In the genomic region with DNA sequence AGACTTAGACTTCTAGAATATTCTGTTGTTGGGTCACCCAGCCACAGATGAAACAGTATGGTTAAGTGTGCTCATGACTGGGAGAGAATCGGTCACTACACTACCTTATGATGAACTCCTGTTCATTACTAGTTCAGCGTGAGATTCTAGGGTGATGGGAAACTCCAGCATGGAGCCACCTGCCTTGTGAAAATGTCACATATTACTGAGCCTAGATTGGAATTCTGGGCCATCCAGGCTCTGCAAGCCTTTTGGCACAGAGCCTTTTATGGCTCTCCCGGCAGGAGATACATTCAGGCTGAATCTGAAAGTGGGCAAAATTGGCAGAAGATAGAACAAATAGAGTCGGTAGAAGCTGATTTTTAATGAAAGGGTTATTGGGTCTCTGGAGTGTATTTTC, we compare ENCODE assay signal across 26 cellular contexts. TPM values are rescaled to one million over a fixed set of nuclear protein-coding genes. Genes with fewer than 3 reads are reported as not detected.
A peak's percentile ranks its signal among the peaks of the same experiment; 100 is the strongest.
DNase-seq lines count a peak whose midpoint lies in the region; ATAC-seq, FAIRE-seq and TF ChIP-seq lines count a peak whose summit lies in the region.
"Had no signal": no experiment of that assay in that cellular context is flagged by ENCODE, and none has a peak within 500 bp of the region (broad histone marks: within the 10 kb centered on the region; RNA-seq: fewer than 3 reads in every experiment).

No MANE protein-coding gene starts in this region.

- H3K27ac Mint-ChIP-seq in WTC11 (peak overlapping the region; percentile 12; the same call in 1 of the 2 replicates), nephron (peak overlapping the region; percentile 5 to 94 (median 92))
- H3K27ac Mint-ChIP-seq: CD14-positive monocyte; CD4-positive, alpha-beta T cell; CD8-positive, alpha-beta memory T cell; HFFc6 had no signal

- H2BK12ac ChIP-seq in H1 (ENCODE audit: low read depth, low read length): no peak overlapping the region

- TF ChIP-seq EP300 in H1 (IDR thresholded peaks at IDR 0.05; ENCODE audit: borderline replicate concordance in 1 of 2, low read depth in 2 of 2, low read length in 2 of 2): no peak

- H4K91ac ChIP-seq in H1 (replicated peaks; ENCODE audit: insufficient read length, low read length): no peak overlapping the region

- no peak for TF ChIP-seq CTCF in WTC11 (IDR thresholded peaks at IDR 0.05)
- TF ChIP-seq CTCF in H1 (IDR thresholded peaks at IDR 0.05; ENCODE audit: control extremely low read depth in 1 of 3, insufficient read depth in 1 of 3, low read depth in 1 of 3, low read length in 3 of 3): no peak
- no peak for TF ChIP-seq CTCF in nephron (IDR thresholded peaks at IDR 0.05; ENCODE audit: unreplicated experiment in 3 of 3)

- no peak for TF ChIP-seq RAD21 in H1 (IDR thresholded peaks at IDR 0.05 in 1 of 2, conservative IDR thresholded peaks at IDR 0.05 in 1 of 2; ENCODE audit: low read depth in 2 of 2, low read length in 2 of 2)

- peaks cover 3% of the 10 kb centered on the region; the same call in 1 of the 2 replicates for H3K36me3 Mint-ChIP-seq in WTC11
- no peaks in the 10 kb centered on the region for H3K36me3 Mint-ChIP-seq in nephron (ENCODE audit: low read depth)
- H3K36me3 Mint-ChIP-seq: CD8-positive, alpha-beta memory T cell had no signal

- no peak overlapping the region for H3K4me3 ChIP-seq in H1 (ENCODE audit: extremely low read depth in 1 of 4, insufficient read depth in 2 of 4, low read depth in 3 of 4, low read length in 4 of 4)
- H3K4me3 ChIP-seq: A549; BLaER1 treated with 17β-estradiol and CSF1 and Interleukin-3, amounts not matched to agents 10 nM and 100 nM; HAP-1 had no signal

- H2AFZ ChIP-seq in H1 (ENCODE audit: low read length): no peak overlapping the region

- no peak overlapping the region for H2BK15ac ChIP-seq in H1 (ENCODE audit: low read length)

- ATAC-seq in WTC11: no peak
- ATAC-seq: A549 had no signal

- CTCF ChIA-PET in WTC11 (lab: Charles Lee): no interaction called here
- CTCF ChIA-PET in H1 (lab: Charles Lee; ENCODE audit: partially characterized antibody): interaction anchor here (0.6 kb wide), 1 partner anchor 121 kb away, joined by 3 read pairs; no protein-coding TSS in a partner anchor

- H3K27me3 ChIP-seq in H1 (replicated peaks in 1 of 4; ENCODE audit: control insufficient read depth in 3 of 4, extremely low read depth in 1 of 4, insufficient read depth in 3 of 4, low read length in 3 of 4): no peaks in the 10 kb centered on the region
- H3K27me3 ChIP-seq: BE2C; BLaER1 treated with 17β-estradiol and CSF1 and Interleukin-3, amounts not matched to agents 10 nM and 100 nM had no signal

- no peak overlapping the region for H4K5ac ChIP-seq in H1 (ENCODE audit: insufficient read length, low read depth, low read length)

- no peak overlapping the region; the same call in 1 of the 2 replicates for H2AK5ac ChIP-seq in H1 (ENCODE audit: low read depth, low read length)

- in situ Hi-C loops in G401 (cut with HindIII; ENCODE audit: low sequenced_read_pairs): no loop called here

- no peak overlapping the region for H3K4me3 Mint-ChIP-seq in WTC11
- H3K4me3 Mint-ChIP-seq in nephron: no peak overlapping the region
- H3K4me3 Mint-ChIP-seq: CD14-positive monocyte; CD4-positive, alpha-beta T cell; CD8-positive, alpha-beta memory T cell; HFFc6 had no signal

- no peak overlapping the region for H3K56ac ChIP-seq in H1 (replicated peaks; ENCODE audit: insufficient read length, low read depth, low read length)

- H3K36me3 ChIP-seq in H1 (ENCODE audit: control insufficient read depth in 2 of 4, insufficient read depth in 4 of 4, low read length in 3 of 4): no peaks in the 10 kb centered on the region
- H3K36me3 ChIP-seq: BE2C; BLaER1 treated with 17β-estradiol and CSF1 and Interleukin-3, amounts not matched to agents 10 nM and 100 nM; HAP-1 had no signal

- peak overlapping the region; percentile 28 for H2BK120ac ChIP-seq in H1 (replicated peaks; ENCODE audit: low read depth, low read length)

- H3K9me3 Mint-ChIP-seq in WTC11 (peaks cover 3% of the 10 kb centered on the region; the same call in 1 of the 2 replicates), nephron (peaks cover 2% of the 10 kb centered on the region)
- H3K9me3 Mint-ChIP-seq: CD4-positive, alpha-beta T cell; CD8-positive, alpha-beta memory T cell; HFFc6 had no signal

- H3K27me3 Mint-ChIP-seq in WTC11 (ENCODE audit: low read depth) (no peaks in the 10 kb centered on the region), nephron (ENCODE audit: low read depth) (no peaks in the 10 kb centered on the region)

- no peak overlapping the region for H2BK5ac ChIP-seq in H1 (ENCODE audit: low read depth, low read length)

- no peaks in the 10 kb centered on the region for H3K79me2 ChIP-seq in H1 (ENCODE audit: control insufficient read depth in 1 of 2, insufficient read depth in 2 of 2, low read length in 2 of 2)

- DNase-seq in G401 (ENCODE audit: low spot score): peak; percentile 67
- no peak for DNase-seq in WTC11 (ENCODE audit: low spot score)
- no peak for DNase-seq in H1 (ENCODE audit: low read depth in 1 of 2, low spot score in 2 of 2)
- DNase-seq in NCI-H1436 (lab: John Stamatoyannopoulos, UW): no peak
- DNase-seq in glomerular visceral epithelial cell (ENCODE audit: extremely low spot score): no peak
- DNase-seq in activated CD4-positive, alpha-beta T cell treated with anti-CD3 and anti-CD28 coated beads, Interleukin-2, amount 50 U/mL, for 4 hours: no peak
- DNase-seq: 8988T; ACHN; AML-193; BE2C; CD4-positive, alpha-beta T cell; CD8-positive, alpha-beta memory T cell; DMS 273 treated with DMSO at 0.1 percent for 48 hours; DMS79; EL; GF-D8; GOT3; HFFc6 had no signal

- 0 out of 2 replicates have a peak overlapping the region, but pooled peaks have one; percentile 40 for H2BK20ac ChIP-seq in H1 (ENCODE audit: low read length)

- POLR2A ChIA-PET in WTC11 (lab: Charles Lee): interaction anchor here (0.6 kb wide), 1 partner anchor 52 kb away, joined by 4 read pairs; no protein-coding TSS in a partner anchor
- POLR2A ChIA-PET in H1 (lab: Charles Lee; ENCODE audit: partially characterized antibody): no interaction called here

- H3K4me1 ChIP-seq in H1 (replicated peaks in 1 of 4; ENCODE audit: control insufficient read depth in 3 of 4, insufficient read depth in 4 of 4, low read length in 3 of 4): peaks cover 3 to 17% (median 10%) of the 10 kb centered on the region in 4 experiments; a peak in 5 of 7 replicates
- H3K4me1 ChIP-seq: A549, BE2C, HAP-1 had no signal

- no peaks in the 10 kb centered on the region for H3K23me2 ChIP-seq in H1 (ENCODE audit: low read depth, low read length)

- no peaks in the 10 kb centered on the region for H3K79me1 ChIP-seq in H1 (ENCODE audit: low read depth, low read length)

- no peak overlapping the region for H3K27ac ChIP-seq in H1 (ENCODE audit: low read depth, low read length)
- H3K27ac ChIP-seq: A549; BLaER1 treated with 17β-estradiol and CSF1 and Interleukin-3, amounts not matched to agents 10 nM and 100 nM had no signal

- peak overlapping the region; percentile 43; the same call in 1 of the 2 replicates for H3K18ac ChIP-seq in H1 (ENCODE audit: extremely low read depth, low read length)

- TF ChIP-seq POLR2A in H1 (IDR thresholded peaks at IDR 0.05; ENCODE audit: control extremely low read depth in 1 of 2, low read depth in 2 of 2, low read length in 2 of 2): no peak

- H3K23ac ChIP-seq in H1 (ENCODE audit: insufficient read length): no peak overlapping the region

- no peak for FAIRE-seq in H1 (lab: Jason Lieb, UNC)
- FAIRE-seq: A549, D721Med, GM12891, GM18507 had no signal

- no peak overlapping the region for H3K14ac ChIP-seq in H1 (ENCODE audit: insufficient read length)

- no peak overlapping the region for H3K9ac ChIP-seq in H1 (replicated peaks in 1 of 4; ENCODE audit: extremely low read depth in 1 of 4, low read depth in 3 of 4, low read length in 3 of 4)
- H3K9ac ChIP-seq: BLaER1 treated with 17β-estradiol and CSF1 and Interleukin-3, amounts not matched to agents 10 nM and 100 nM had no signal

- peaks cover 66% of the 10 kb centered on the region for H3K4me1 Mint-ChIP-seq in WTC11
- peaks cover 43% of the 10 kb centered on the region for H3K4me1 Mint-ChIP-seq in nephron
- H3K4me1 Mint-ChIP-seq: CD8-positive, alpha-beta memory T cell had no signal

- no peaks in the 10 kb centered on the region; a peak in 1 of 4 replicates for H3K9me3 ChIP-seq in H1 (ENCODE audit: insufficient read depth in 2 of 2, low read depth in 1 of 2, low read length in 1 of 2)
- H3K9me3 ChIP-seq: A549; BE2C; BLaER1 treated with 17β-estradiol and CSF1 and Interleukin-3, amounts not matched to agents 10 nM and 100 nM; HAP-1 had no signal

- no peak overlapping the region for H3K4me2 ChIP-seq in H1 (ENCODE audit: insufficient read depth in 1 of 2, low read depth in 2 of 2, low read length in 2 of 2)
- H3K4me2 ChIP-seq: A549; BLaER1 treated with 17β-estradiol and CSF1 and Interleukin-3, amounts not matched to agents 10 nM and 100 nM had no signal

- H3K4ac ChIP-seq in H1 (replicated peaks; ENCODE audit: insufficient read length, low read depth, low read length): no peak overlapping the region

- WGBS in H1 (ENCODE audit: extremely low coverage in 1 of 2, insufficient coverage in 1 of 2, insufficient read length in 1 of 2, insufficient replicate concordance in 2 of 2, low coverage in 1 of 2, low lambda C conversion rate in 2 of 2, missing lambda C conversion rate in 1 of 2), 2 experiments: 94% methylated on average over 4 of the region's 4 CpGs; no CpG with 5 or more reads in 1 of the 2 experiments

- H4K20me1 ChIP-seq in H1 (replicated peaks in 1 of 2; ENCODE audit: control insufficient read depth in 1 of 2, insufficient read depth in 2 of 2, low read length in 2 of 2): no peaks in the 10 kb centered on the region
- H4K20me1 ChIP-seq: BLaER1 treated with 17β-estradiol and CSF1 and Interleukin-3, amounts not matched to agents 10 nM and 100 nM had no signal

- H4K8ac ChIP-seq in H1 (ENCODE audit: extremely low read depth, insufficient read depth, low read length): no peak overlapping the region

TF ChIP-seq in WTC11, 78 proteins besides CTCF, POLR2A, EP300 and RAD21 (continues in another document):
- TF ChIP-seq CBFB (CRISPR knock-in tag; IDR thresholded peaks at IDR 0.05; ENCODE audit: low read depth): no peak
- TF ChIP-seq TCF7 (CRISPR knock-in tag; IDR thresholded peaks at IDR 0.05; ENCODE audit: low read depth): no peak

TF ChIP-seq in H1, 55 proteins besides CTCF, POLR2A, EP300 and RAD21:
- TF ChIP-seq RFX5 (IDR thresholded peaks at IDR 0.05; ENCODE audit: borderline replicate concordance, low read depth, low read length) (no peak), JUND (IDR thresholded peaks at IDR 0.05; ENCODE audit: low read length) (no peak)
TF ChIP-seq in H1: peak in this region for 0.

RNA-seq across cellular contexts. Expression of a gene that starts 19.0 kb away (rescaled TPM):
- total RNA-seq in G401 (2014; rRNA removed; shearing (Covaris generic)): 1.7 TPM in 1 of 2 replicates, not detected in the other
- total RNA-seq in WTC11 (2021): 1.9 to 2.1 TPM (median 1.9 TPM) in 3 replicates
- 31.9 and 40.6 TPM in 2 replicates for total RNA-seq in H1 (2021; fragmentation: NEBNext Ultra II Directional; extraction: Animal tissue kit (Norgen Biotek cat#: 25700))
- polyA plus RNA-seq in H1 (2011; rRNA removed): 14.5 and 23.3 TPM in 2 replicates
- polyA plus RNA-seq in H1 (2011; cell fraction: cytosol; rRNA removed): 28.1 TPM
- 19.2 TPM for polyA plus RNA-seq in H1 (2011; cell fraction: nucleus; rRNA removed)
- 14.8 to 25.4 TPM (median 23.2 TPM) in 4 replicates for polyA plus RNA-seq in H1 (2012, experiment 1 of 2)
- polyA plus RNA-seq in H1 (2012, experiment 2 of 2): 10.2 TPM
- polyA plus RNA-seq in H1 (2013, experiment 1 of 2): 27.9 TPM
- polyA plus RNA-seq in H1 (2013, experiment 2 of 2): 31.3 TPM
- 41.9 and 69.1 TPM in 2 replicates for polyA minus RNA-seq in H1 (2011; rRNA and poly(A)+ RNA removed)
- polyA minus RNA-seq in H1 (2011; cell fraction: cytosol; rRNA and poly(A)+ RNA removed): 13.1 TPM
- 10.2 TPM for polyA minus RNA-seq in H1 (2011; cell fraction: nucleus; rRNA and poly(A)+ RNA removed)
- total RNA-seq: CD4-positive, alpha-beta T cell; CD8-positive, alpha-beta memory T cell; HFFc6 had no signal
- polyA plus RNA-seq: A549; CD14-positive monocyte; CD8-positive, alpha-beta memory T cell had no signal

Comparison
In these comparisons a context has a peak if more than half of its experiments do, and no peak if none do; other contexts are left out.
1. RNA of a gene that starts 19.0 kb away (total RNA-seq): 31.9 to 40.6 TPM in H1; 1.9 to 2.1 TPM in WTC11 and 1.7 TPM in G401; every median in the first group is over 10 times any median in the second.